In genomic region chr2:32220445-32220844, GRCh38 we compare ENCODE assay signal across 28 cellular contexts.
"Had no signal": no experiment of that assay in that cellular context is flagged by ENCODE, and none has a peak within 500 bp of the region (broad histone marks: within the 10 kb centered on the region; RNA-seq: fewer than 3 reads in every experiment).

No MANE protein-coding gene starts in this region.

- H3K27ac ChIP-seq: stomach, suprapubic skin, testis, thoracic aorta, thyroid gland, tibial artery, tibial nerve, transverse colon, upper lobe of left lung, upper lobe of right lung, uterus, vagina had no signal

- H3K36me3 ChIP-seq: uterus had no signal

- H3K27me3 Mint-ChIP-seq: stimulated activated memory B cell treated with anti-CD40 and anti-IgM and Interleukin-4, amounts not matched to agents 10 μg/mL and 1 μg/mL and 100 μg/mL, for 72 hours; stimulated activated naive B cell treated with anti-CD40 and anti-IgM and Interleukin-4, amounts not matched to agents 10 μg/mL and 1 μg/mL and 100 μg/mL, for 72 hours; stimulated activated naive CD8-positive, alpha-beta T cell treated with anti-CD3 and anti-CD28 coated beads, Interleukin-15, amount 100 ng/mL, for 72 hours; stimulated activated naive CD8-positive, alpha-beta T cell treated with anti-CD3 and anti-CD28 coated beads, Interleukin-15, Interleukin-2, amounts not matched to agents 100 ng/mL and 50 ng/mL, for 24 hours; type B pancreatic cell had no signal

- DNase-seq: stimulated activated CD4-positive, alpha-beta T cell treated with anti-CD3 and anti-CD28 coated beads, Interleukin-2, amount 100 ng/mL, for 48 hours; stimulated activated CD4-positive, alpha-beta T cell treated with anti-CD3 and anti-CD28 coated beads, Interleukin-4, amount 100 ng/mL, for 1 hour; stimulated activated CD4-positive, alpha-beta T cell treated with anti-CD3 and anti-CD28 coated beads, Interleukin-4, amount 100 ng/mL, for 24 hours; stimulated activated CD4-positive, alpha-beta T cell treated with anti-CD3 and anti-CD28 coated beads, Interleukin-4, amount 100 ng/mL, for 4 hours; stimulated activated CD8-positive, alpha-beta memory T cell treated with anti-CD3 and anti-CD28 coated beads, Interleukin-4, amount 100 ng/mL, for 48 hours; stimulated activated naive B cell treated with anti-CD40 and anti-IgM and Interleukin-4, amounts not matched to agents 10 μg/mL and 1 μg/mL and 100 μg/mL, for 72 hours; stimulated activated naive CD4-positive, alpha-beta T cell treated with Interleukin-2 at 50 U/mL for 16 hours; stimulated activated naive CD8-positive, alpha-beta T cell treated with anti-CD3 and anti-CD28 coated beads, Interleukin-15, amount 100 ng/mL, for 72 hours; stimulated activated naive CD8-positive, alpha-beta T cell treated with anti-CD3 and anti-CD28 coated beads, Interleukin-15, Interleukin-2, amounts not matched to agents 100 U/mL and 50 U/mL, for 24 hours; stomach; substantia nigra; testis; thyroid gland; tibial artery; transverse colon; trophoblast cell; upper lobe of left lung; upper lobe of right lung; uterus had no signal

- H3K4me1 Mint-ChIP-seq: stimulated activated effector memory CD8-positive, alpha-beta T cell treated with anti-CD3 and anti-CD28 coated beads, Interleukin-12 subunit alpha, Interleukin-12 subunit beta, amount 100 ng/mL, for 72 hours; stimulated activated memory B cell treated with anti-CD40 and anti-IgM and Interleukin-4, amounts not matched to agents 10 μg/mL and 1 μg/mL and 100 μg/mL, for 72 hours; stimulated activated naive CD8-positive, alpha-beta T cell treated with anti-CD3 and anti-CD28 coated beads, Interleukin-15, amount 100 ng/mL, for 72 hours had no signal

- H3K4me3 ChIP-seq: stomach, suprapubic skin, testis, thoracic aorta, thyroid gland, tibial artery, tibial nerve, transverse colon, upper lobe of left lung, upper lobe of right lung, uterus, vagina had no signal

- H3K9me3 Mint-ChIP-seq: stimulated activated effector memory CD8-positive, alpha-beta T cell treated with anti-CD3 and anti-CD28 coated beads, Interleukin-12 subunit alpha, Interleukin-12 subunit beta, amount 100 ng/mL, for 72 hours; stimulated activated memory B cell treated with anti-CD40 and anti-IgM and Interleukin-4, amounts not matched to agents 10 μg/mL and 1 μg/mL and 100 μg/mL, for 72 hours; stimulated activated naive B cell treated with anti-CD40 and anti-IgM and Interleukin-4, amounts not matched to agents 10 μg/mL and 1 μg/mL and 100 μg/mL, for 72 hours; stimulated activated naive CD8-positive, alpha-beta T cell treated with anti-CD3 and anti-CD28 coated beads, Interleukin-15, amount 100 ng/mL, for 72 hours; stimulated activated naive CD8-positive, alpha-beta T cell treated with anti-CD3 and anti-CD28 coated beads, Interleukin-15, Interleukin-2, amounts not matched to agents 100 ng/mL and 50 ng/mL, for 24 hours; type B pancreatic cell had no signal

- ATAC-seq: stimulated activated effector memory CD8-positive, alpha-beta T cell treated with anti-CD3 and anti-CD28 coated beads, Interleukin-12 subunit alpha, Interleukin-12 subunit beta, amount 100 ng/mL, for 72 hours; stimulated activated memory B cell treated with anti-CD40 and anti-IgM and Interleukin-4, amounts not matched to agents 10 μg/mL and 1 μg/mL and 100 μg/mL, for 72 hours; stimulated activated naive B cell treated with anti-CD40 and anti-IgM and Interleukin-4, amounts not matched to agents 10 μg/mL and 1 μg/mL and 100 μg/mL, for 72 hours; stimulated activated naive CD8-positive, alpha-beta T cell treated with anti-CD3 and anti-CD28 coated beads, Interleukin-15, amount 100 ng/mL, for 72 hours; stimulated activated naive CD8-positive, alpha-beta T cell treated with anti-CD3 and anti-CD28 coated beads, Interleukin-15, Interleukin-2, amounts not matched to agents 100 U/mL and 50 U/mL, for 24 hours; upper lobe of right lung had no signal

- FAIRE-seq: urothelium cell line had no signal

- H3K27me3 ChIP-seq: stomach, suprapubic skin, testis, thyroid gland, tibial artery, tibial nerve, transverse colon, upper lobe of left lung, upper lobe of right lung, uterus, vagina had no signal

- H3K4me3 Mint-ChIP-seq: stimulated activated effector memory CD8-positive, alpha-beta T cell treated with anti-CD3 and anti-CD28 coated beads, Interleukin-12 subunit alpha, Interleukin-12 subunit beta, amount 100 ng/mL, for 72 hours; stimulated activated memory B cell treated with anti-CD40 and anti-IgM and Interleukin-4, amounts not matched to agents 10 μg/mL and 1 μg/mL and 100 μg/mL, for 72 hours; stimulated activated naive B cell treated with anti-CD40 and anti-IgM and Interleukin-4, amounts not matched to agents 10 μg/mL and 1 μg/mL and 100 μg/mL, for 72 hours; stimulated activated naive CD8-positive, alpha-beta T cell treated with anti-CD3 and anti-CD28 coated beads, Interleukin-15, amount 100 ng/mL, for 72 hours; stimulated activated naive CD8-positive, alpha-beta T cell treated with anti-CD3 and anti-CD28 coated beads, Interleukin-15, Interleukin-2, amounts not matched to agents 100 ng/mL and 50 ng/mL, for 24 hours; type B pancreatic cell had no signal

- H3K9me3 ChIP-seq: stomach, suprapubic skin, testis, thoracic aorta, thyroid gland, tibial artery, tibial nerve, transverse colon, upper lobe of left lung, upper lobe of right lung, uterus, vagina had no signal

- H3K27ac Mint-ChIP-seq: stimulated activated effector memory CD8-positive, alpha-beta T cell treated with anti-CD3 and anti-CD28 coated beads, Interleukin-12 subunit alpha, Interleukin-12 subunit beta, amount 100 ng/mL, for 72 hours; stimulated activated memory B cell treated with anti-CD40 and anti-IgM and Interleukin-4, amounts not matched to agents 10 μg/mL and 1 μg/mL and 100 μg/mL, for 72 hours; stimulated activated naive B cell treated with anti-CD40 and anti-IgM and Interleukin-4, amounts not matched to agents 10 μg/mL and 1 μg/mL and 100 μg/mL, for 72 hours; stimulated activated naive CD8-positive, alpha-beta T cell treated with anti-CD3 and anti-CD28 coated beads, Interleukin-15, amount 100 ng/mL, for 72 hours; stimulated activated naive CD8-positive, alpha-beta T cell treated with anti-CD3 and anti-CD28 coated beads, Interleukin-15, Interleukin-2, amounts not matched to agents 100 ng/mL and 50 ng/mL, for 24 hours; type B pancreatic cell had no signal

- H3K4me1 ChIP-seq: stomach, suprapubic skin, testis, thyroid gland, tibial artery, tibial nerve, transverse colon, upper lobe of left lung, upper lobe of right lung, uterus, vagina had no signal
